22 cellular contexts compared by ENCODE assay signal in genomic region chr9:110133059-110133458, GRCh38.
DNase-seq lines count a peak whose midpoint lies in the region; ATAC-seq and TF ChIP-seq lines count a peak whose summit lies in the region.
"Had no signal": no experiment of that assay in that cellular context is flagged by ENCODE, and none has a peak within 500 bp of the region (broad histone marks: within the 10 kb centered on the region; RNA-seq: fewer than 3 reads in every experiment).

No MANE protein-coding gene starts in this region.

- no peaks in the 10 kb centered on the region for H3K27me3 Mint-ChIP-seq in IgD-negative memory B cell
- no peaks in the 10 kb centered on the region for H3K27me3 Mint-ChIP-seq in activated B cell treated with CpG ODN at 0.5 μM for 24 hours
- H3K27me3 Mint-ChIP-seq in memory B cell = no peaks in the 10 kb centered on the region
- H3K27me3 Mint-ChIP-seq in stimulated activated naive B cell treated with anti-CD40 and anti-IgM and Interleukin-4, amounts not matched to agents 10 μg/mL and 1 μg/mL and 100 μg/mL, for 72 hours = no peaks in the 10 kb centered on the region
- H3K27me3 Mint-ChIP-seq in CD14-positive monocyte (ENCODE audit: low read depth in 3 of 3) = peaks cover 0 to 2% (median 0%) of the 10 kb centered on the region in 3 donors
- H3K27me3 Mint-ChIP-seq: activated naive CD4-positive, alpha-beta T cell treated with anti-CD3 and anti-CD28 coated beads, Interleukin-2, amount 50 U/mL, for 24 hours; progenitor cell of endocrine pancreas had no signal

- H3K27ac Mint-ChIP-seq in IgD-negative memory B cell (peak overlapping the region in 2 of 3 donors; percentile 65 to 98), activated B cell treated with CpG ODN at 0.5 μM for 24 hours (peak overlapping the region; percentile 77), memory B cell (peak overlapping the region; percentile 89), CD14-positive monocyte (no peak overlapping the region)
- peak overlapping the region; percentile 92 for H3K27ac Mint-ChIP-seq in stimulated activated naive B cell treated with anti-CD40 and anti-IgM and Interleukin-4, amounts not matched to agents 10 μg/mL and 1 μg/mL and 100 μg/mL, for 72 hours
- H3K27ac Mint-ChIP-seq: activated CD8-positive, alpha-beta memory T cell treated with anti-CD3 and anti-CD28 coated beads, Interleukin-2, amount 10 ng/mL, durations not matched to agents 7 days and 5 days; activated naive CD4-positive, alpha-beta T cell treated with anti-CD3 and anti-CD28 coated beads, Interleukin-2, amount 50 U/mL, for 24 hours; CD8-positive, alpha-beta memory T cell; nephron progenitor cell; progenitor cell of endocrine pancreas had no signal

- H3K9me3 Mint-ChIP-seq in IgD-negative memory B cell = no peaks in the 10 kb centered on the region
- H3K9me3 Mint-ChIP-seq in activated B cell treated with CpG ODN at 0.5 μM for 24 hours = no peaks in the 10 kb centered on the region
- H3K9me3 Mint-ChIP-seq in memory B cell = no peaks in the 10 kb centered on the region
- peaks cover 0 to 3% of the 10 kb centered on the region in 2 donors for H3K9me3 Mint-ChIP-seq in stimulated activated naive B cell treated with anti-CD40 and anti-IgM and Interleukin-4, amounts not matched to agents 10 μg/mL and 1 μg/mL and 100 μg/mL, for 72 hours
- H3K9me3 Mint-ChIP-seq in CD14-positive monocyte = no peaks in the 10 kb centered on the region
- H3K9me3 Mint-ChIP-seq: activated naive CD4-positive, alpha-beta T cell treated with anti-CD3 and anti-CD28 coated beads, Interleukin-2, amount 50 U/mL, for 24 hours; CD8-positive, alpha-beta memory T cell; nephron progenitor cell had no signal

- no peak for TF ChIP-seq EP300 in stomach (IDR thresholded peaks at IDR 0.05)

- H3K27ac ChIP-seq in stomach = peak overlapping the region in 2 of 5 donors; percentile 9 to 16

- H3K4me3 ChIP-seq in stomach = no peak overlapping the region
- H3K4me3 ChIP-seq: esophagus squamous epithelium, K562, tibial artery had no signal

- H3K4me1 ChIP-seq in stomach = peaks cover 10 to 51% (median 34%) of the 10 kb centered on the region in 4 donors

- H3K4me1 Mint-ChIP-seq in IgD-negative memory B cell = peaks cover 61 to 78% (median 74%) of the 10 kb centered on the region in 3 donors
- H3K4me1 Mint-ChIP-seq in activated B cell treated with CpG ODN at 0.5 μM for 24 hours = peaks cover 89% of the 10 kb centered on the region
- peaks cover 60% of the 10 kb centered on the region for H3K4me1 Mint-ChIP-seq in memory B cell
- H3K4me1 Mint-ChIP-seq in stimulated activated naive B cell treated with anti-CD40 and anti-IgM and Interleukin-4, amounts not matched to agents 10 μg/mL and 1 μg/mL and 100 μg/mL, for 72 hours = peaks cover 59 to 84% of the 10 kb centered on the region in 2 donors
- H3K4me1 Mint-ChIP-seq in CD14-positive monocyte = peaks cover 49% of the 10 kb centered on the region
- H3K4me1 Mint-ChIP-seq: activated CD8-positive, alpha-beta memory T cell treated with anti-CD3 and anti-CD28 coated beads, Interleukin-2, amount 10 ng/mL, durations not matched to agents 7 days and 5 days; CD8-positive, alpha-beta memory T cell had no signal

- no peaks in the 10 kb centered on the region for H3K36me3 Mint-ChIP-seq in IgD-negative memory B cell
- H3K36me3 Mint-ChIP-seq in activated B cell treated with CpG ODN at 0.5 μM for 24 hours (ENCODE audit: low read depth) = peaks cover 58% of the 10 kb centered on the region
- H3K36me3 Mint-ChIP-seq in memory B cell = peaks cover 22% of the 10 kb centered on the region
- peaks cover 71 to 79% of the 10 kb centered on the region in 2 donors for H3K36me3 Mint-ChIP-seq in stimulated activated naive B cell treated with anti-CD40 and anti-IgM and Interleukin-4, amounts not matched to agents 10 μg/mL and 1 μg/mL and 100 μg/mL, for 72 hours
- H3K36me3 Mint-ChIP-seq in CD14-positive monocyte = peaks cover 2 to 11% of the 10 kb centered on the region in 2 donors

- no peak for TF ChIP-seq POLR2A in stomach (IDR thresholded peaks at IDR 0.05)

- ATAC-seq in activated B cell treated with CpG ODN at 0.5 μM for 24 hours (ENCODE audit: low read depth) (no peak), memory B cell (ENCODE audit: low read depth) (no peak), GM18498 (IDR thresholded peaks at IDR 0.05; ENCODE audit: unreplicated experiment) (no peak), SK-N-SH treated with all-trans-retinoic acid at 6 μM for 48 hours (no peak)
- no peak for ATAC-seq in stimulated activated naive B cell treated with anti-CD40 and anti-IgM and Interleukin-4, amounts not matched to agents 10 μg/mL and 1 μg/mL and 100 μg/mL, for 72 hours (replicated peaks)
- ATAC-seq: activated CD8-positive, alpha-beta memory T cell treated with anti-CD3 and anti-CD28 coated beads, Interleukin-2, amount 10 ng/mL, durations not matched to agents 7 days and 5 days; K562 had no signal

- CTCF ChIA-PET in activated B cell treated with CpG ODN at 0.5 μM for 24 hours (lab: Charles Lee) = interaction anchor here (1.3 kb wide), 1 partner anchor 11 kb away, joined by 3 read pairs; no protein-coding TSS in a partner anchor

- intact Hi-C loops in activated B cell treated with CpG ODN at 0.5 μM for 24 hours (cut with micrococcal nuclease) = no loop called here
- intact Hi-C loops in stomach (cut with DNase I; ENCODE audit: low total_unique reads) = no loop called here
- intact Hi-C loops in CD14-positive monocyte (cut with micrococcal nuclease) = no loop called here

- POLR2A ChIA-PET in activated B cell treated with CpG ODN at 0.5 μM for 24 hours (lab: Charles Lee) = no interaction called here

- WGBS in stomach, 5 donors = 59 to 75% (median 70%) methylated on average over 3 of the region's 3 CpGs

- peaks cover 4 to 21% (median 19%) of the 10 kb centered on the region in 4 donors for H3K36me3 ChIP-seq in stomach

- no peak for DNase-seq in activated B cell treated with CpG ODN at 0.5 μM for 24 hours
- DNase-seq in memory B cell (ENCODE audit: low spot score in 2 of 2) = no peak
- no peak for DNase-seq in stimulated activated naive B cell treated with anti-CD40 and anti-IgM and Interleukin-4, amounts not matched to agents 10 μg/mL and 1 μg/mL and 100 μg/mL, for 72 hours
- no peak for DNase-seq in stomach
- no peak for DNase-seq in CD14-positive monocyte (ENCODE audit: low spot score)
- DNase-seq: activated CD8-positive, alpha-beta memory T cell treated with anti-CD3 and anti-CD28 coated beads, Interleukin-2, amount 10 ng/mL, durations not matched to agents 7 days and 5 days; CD8-positive, alpha-beta memory T cell; effector CD4-positive, alpha-beta T cell; esophagus squamous epithelium; midbrain; MM.1S; NCI-H1436 treated with DMSO at 0.1 percent for 48 hours; NCI-H526; nephron progenitor cell; stimulated activated CD4-positive, alpha-beta T cell treated with anti-CD3 and anti-CD28 coated beads, Interleukin-1b, Interleukin-23, amount 100 ng/mL, for 48 hours; tibial artery had no signal

- H3K27me3 ChIP-seq in stomach = no peaks in the 10 kb centered on the region
- H3K27me3 ChIP-seq: esophagus squamous epithelium, tibial artery had no signal

- TF ChIP-seq CTCF in activated B cell treated with CpG ODN at 0.5 μM for 24 hours (IDR thresholded peaks at IDR 0.05) = no peak
- no peak for TF ChIP-seq CTCF in stomach (IDR thresholded peaks at IDR 0.05)
- no peak for TF ChIP-seq CTCF in CD14-positive monocyte (IDR thresholded peaks at IDR 0.05)

- H3K4me3 Mint-ChIP-seq in IgD-negative memory B cell (no peak overlapping the region), activated B cell treated with CpG ODN at 0.5 μM for 24 hours (no peak overlapping the region), memory B cell (no peak overlapping the region), CD14-positive monocyte (no peak overlapping the region)
- H3K4me3 Mint-ChIP-seq in stimulated activated naive B cell treated with anti-CD40 and anti-IgM and Interleukin-4, amounts not matched to agents 10 μg/mL and 1 μg/mL and 100 μg/mL, for 72 hours = no peak overlapping the region
- H3K4me3 Mint-ChIP-seq: activated CD8-positive, alpha-beta memory T cell treated with anti-CD3 and anti-CD28 coated beads, Interleukin-2, amount 10 ng/mL, durations not matched to agents 7 days and 5 days; activated naive CD4-positive, alpha-beta T cell treated with anti-CD3 and anti-CD28 coated beads, Interleukin-2, amount 50 U/mL, for 24 hours; CD8-positive, alpha-beta memory T cell; nephron progenitor cell had no signal

- no peaks in the 10 kb centered on the region for H3K9me3 ChIP-seq in stomach
- H3K9me3 ChIP-seq: esophagus squamous epithelium, tibial artery had no signal

TF ChIP-seq in SK-N-SH treated with all-trans-retinoic acid at 6 μM for 48 hours, 23 proteins besides CTCF, POLR2A, EP300 and RAD21 (continues in another document):
- TF ChIP-seq ZFP30 (CRISPR knock-in tag; IDR thresholded peaks at IDR 0.05) (no peak), SNAI2 (CRISPR knock-in tag; IDR thresholded peaks at IDR 0.05) (no peak), CREB5 (CRISPR knock-in tag; IDR thresholded peaks at IDR 0.05; ENCODE audit: low read depth) (no peak), ZNF70 (CRISPR knock-in tag; IDR thresholded peaks at IDR 0.05) (no peak), PATZ1 (CRISPR knock-in tag; IDR thresholded peaks at IDR 0.05; ENCODE audit: borderline replicate concordance) (no peak)

Comparison
In these comparisons a context has a peak if more than half of its experiments do, and no peak if none do; other contexts are left out.
1. H3K27ac Mint-ChIP-seq: peak in IgD-negative memory B cell (2 of 3), activated B cell treated with CpG ODN at 0.5 μM for 24 hours (single experiment), memory B cell (single experiment) and stimulated activated naive B cell treated with anti-CD40 and anti-IgM and Interleukin-4, amounts not matched to agents 10 μg/mL and 1 μg/mL and 100 μg/mL, for 72 hours (single experiment); none in CD14-positive monocyte (0 of 7).